ENCODE assay signal across 8 cellular contexts in the genomic region with DNA sequence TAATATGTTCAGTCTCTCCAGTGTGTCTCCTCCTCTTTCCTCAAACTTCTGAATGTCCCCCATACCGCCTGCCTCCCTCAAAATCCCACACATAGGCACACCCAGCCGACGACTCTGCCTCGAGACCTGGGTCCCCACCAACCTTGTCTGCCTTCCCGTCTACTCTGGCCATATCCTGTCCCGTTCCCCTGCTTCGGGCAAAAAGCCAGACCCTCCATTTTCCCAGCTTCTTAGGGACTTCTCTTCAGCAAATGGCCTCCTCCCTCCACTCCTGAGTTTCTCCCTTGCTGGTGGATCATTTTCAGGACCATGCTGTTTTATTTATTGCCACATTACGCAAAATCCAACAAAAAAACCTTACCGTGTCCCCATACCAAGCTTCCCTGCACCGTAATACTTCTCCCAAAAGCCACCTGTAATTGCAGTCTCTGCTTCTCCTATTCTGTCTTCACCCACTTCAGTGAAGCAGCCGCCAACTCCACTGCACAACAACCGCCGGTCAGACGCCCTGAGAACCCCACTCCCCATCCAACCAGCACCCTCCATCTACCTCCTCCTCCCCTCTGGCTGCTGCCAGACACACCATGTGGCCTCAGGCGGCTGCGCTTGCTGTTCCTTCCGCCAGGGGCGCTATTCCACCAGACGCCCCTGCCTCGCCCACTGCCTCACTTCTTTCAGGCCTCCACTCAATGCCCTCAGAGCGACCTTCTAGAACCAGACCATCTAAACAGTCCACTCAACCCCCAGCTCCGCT.
DNase-seq lines count a peak whose midpoint lies in the region; ATAC-seq and TF ChIP-seq lines count a peak whose summit lies in the region.

No MANE protein-coding gene starts in this region.

- no peaks in the 10 kb centered on the region for H3K36me3 ChIP-seq in neuronal stem cell (replicated peaks in 1 of 2; ENCODE audit: control insufficient read depth in 2 of 2, insufficient read depth in 2 of 2, low read length in 2 of 2)

- no peak overlapping the region for H3K14ac ChIP-seq in neuronal stem cell (ENCODE audit: low read length)

- H3K27ac ChIP-seq in neuronal stem cell (replicated peaks; ENCODE audit: low read length), result no peak overlapping the region

- no peak overlapping the region for H3K18ac ChIP-seq in neuronal stem cell (ENCODE audit: low read length)

- no peak overlapping the region for H3K4me2 ChIP-seq in neuronal stem cell (ENCODE audit: insufficient read depth, low read length, poor library complexity, severe bottlenecking)

- peak; percentile 57 for DNase-seq in AG20443 (ENCODE audit: low spot score)
- DNase-seq in T-helper 9 cell, result peak; percentile 34
- peak; percentile 37 for DNase-seq in choroid plexus epithelial cell (ENCODE audit: low read depth)
- DNase-seq in neuronal stem cell (ENCODE audit: low spot score), result no peak
- no peak for DNase-seq in NCI-H146 (lab: John Stamatoyannopoulos, UW)

- no peak overlapping the region for H3K9ac ChIP-seq in neuronal stem cell (ENCODE audit: low read depth, low read length, poor library complexity)

- H3K4me3 ChIP-seq in choroid plexus epithelial cell (ENCODE audit: low read depth, low read length), result no peak overlapping the region
- H3K4me3 ChIP-seq in neuronal stem cell (ENCODE audit: low read length in 2 of 2), result no peak overlapping the region

- H2AK5ac ChIP-seq in neuronal stem cell (ENCODE audit: low read depth, low read length), result no peak overlapping the region

- H2BK15ac ChIP-seq in neuronal stem cell (ENCODE audit: low read length), result no peak overlapping the region

- H3K27me3 ChIP-seq in neuronal stem cell (ENCODE audit: control insufficient read depth in 3 of 3, insufficient read depth in 3 of 3, low read depth in 1 of 3, low read length in 3 of 3), result no peaks in the 10 kb centered on the region

- no peak overlapping the region for H3K4ac ChIP-seq in neuronal stem cell (ENCODE audit: low read length)

- no peaks in the 10 kb centered on the region for H3K79me1 ChIP-seq in neuronal stem cell (ENCODE audit: low read depth, low read length)

- no peak overlapping the region for H4K91ac ChIP-seq in neuronal stem cell (ENCODE audit: low read depth, low read length, poor library complexity)

- ATAC-seq in GM19035 (IDR thresholded peaks at IDR 0.05; ENCODE audit: unreplicated experiment) (peak; percentile 67), HG03457 (IDR thresholded peaks at IDR 0.05; ENCODE audit: unreplicated experiment) (peak; percentile 50), GM21381 (IDR thresholded peaks at IDR 0.05; ENCODE audit: unreplicated experiment) (no peak)

- no peak overlapping the region for H2BK120ac ChIP-seq in neuronal stem cell (ENCODE audit: low read depth, low read length)

- H3K4me1 ChIP-seq in neuronal stem cell (ENCODE audit: control insufficient read depth in 2 of 2, insufficient read depth in 1 of 2, low read depth in 1 of 2, low read length in 2 of 2), result no peaks in the 10 kb centered on the region

- no peak overlapping the region for H2AFZ ChIP-seq in neuronal stem cell (ENCODE audit: low read length)

- H4K8ac ChIP-seq in neuronal stem cell (ENCODE audit: low read depth, low read length), result no peak overlapping the region

- H3K23ac ChIP-seq in neuronal stem cell (ENCODE audit: low read depth, low read length, poor library complexity), result peak overlapping the region; percentile 13

- H2BK5ac ChIP-seq in neuronal stem cell (ENCODE audit: low read length), result no peak overlapping the region

- H2BK12ac ChIP-seq in neuronal stem cell (ENCODE audit: low read length), result no peak overlapping the region

- WGBS in neuronal stem cell (ENCODE audit: extremely low coverage in 2 of 2, insufficient read length in 2 of 2, insufficient replicate concordance in 1 of 2), 2 donors, result no CpG with 5 or more reads among the region's 22 CpGs

- H3K9me3 ChIP-seq in neuronal stem cell (replicated peaks in 1 of 2; ENCODE audit: control insufficient read depth in 2 of 2, insufficient read depth in 1 of 2, low read depth in 1 of 2, low read length in 2 of 2), result no peaks in the 10 kb centered on the region

- TF ChIP-seq CTCF in choroid plexus epithelial cell (conservative IDR thresholded peaks at IDR 0.05; ENCODE audit: low read depth, low read length), result peak; percentile 78

Comparison
In these comparisons a context has a peak if more than half of its experiments do, and no peak if none do; other contexts are left out.
1. DNase-seq: peak in AG20443 (single experiment), T-helper 9 cell (single experiment) and choroid plexus epithelial cell (single experiment); none in neuronal stem cell (single experiment) and NCI-H146 (single experiment).